Comparison of ENCODE assay signal across 8 cellular contexts in the genomic region with DNA sequence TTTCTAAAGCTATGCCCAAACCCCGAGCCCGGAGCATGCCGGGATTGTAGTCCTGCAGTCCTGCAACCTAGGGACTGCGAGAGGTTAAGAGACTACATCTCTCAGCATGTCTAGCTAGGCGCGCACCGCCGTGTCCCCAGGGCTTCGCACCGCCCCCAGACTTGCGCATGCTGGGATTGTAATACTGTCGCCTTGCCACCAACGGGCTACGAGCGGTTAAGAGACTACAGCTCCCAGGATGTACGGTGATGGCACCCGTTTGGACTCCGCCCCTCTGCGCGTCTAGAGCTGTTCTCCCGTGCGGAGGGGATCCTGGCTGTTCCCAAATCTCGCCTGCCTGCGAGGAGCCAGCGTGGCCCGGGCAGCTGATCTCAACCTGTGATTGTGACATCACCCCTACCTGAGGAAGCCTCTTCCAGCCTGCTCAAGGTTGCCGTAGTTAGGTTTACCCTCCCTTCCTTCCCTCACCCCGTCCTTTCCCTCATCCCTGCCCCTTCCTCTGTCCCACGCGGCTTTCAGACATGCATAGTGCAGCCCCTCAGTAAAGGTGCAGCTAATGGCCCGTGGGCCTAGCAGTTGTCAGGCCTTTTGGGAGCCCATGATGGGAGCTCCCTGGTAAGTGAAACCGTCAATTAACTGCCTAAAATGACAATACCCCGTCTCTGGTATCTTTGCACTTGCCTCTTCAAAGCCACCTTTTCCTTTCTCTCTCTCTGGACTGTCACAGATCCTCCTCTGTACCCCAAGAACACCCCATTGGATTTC. TPM values are rescaled to one million over a fixed set of nuclear protein-coding genes. Genes with fewer than 3 reads are reported as not detected.
A peak's percentile ranks its signal among the peaks of the same experiment; 100 is the strongest.
DNase-seq lines count a peak whose midpoint lies in the region; ATAC-seq and TF ChIP-seq lines count a peak whose summit lies in the region.

No MANE protein-coding gene starts in this region.

- WGBS in right lobe of liver (ENCODE audit: insufficient coverage, low coverage, low lambda C conversion rate, missing lambda C conversion rate), result 8% methylated on average over 19 of the region's 33 CpGs

- peak overlapping the region; percentile 53 to 78 (median 60) for H3K27ac ChIP-seq in right lobe of liver

- peak in 3 of 4 donors; percentile 6 to 42 (median 19) for TF ChIP-seq CTCF in right lobe of liver (IDR thresholded peaks at IDR 0.05)

- H3K4me1 ChIP-seq in right lobe of liver, result peaks cover 0 to 4% (median 0%) of the 10 kb centered on the region in 4 donors

- ATAC-seq in HG02870 (IDR thresholded peaks at IDR 0.05; ENCODE audit: unreplicated experiment), result peak; percentile 98
- peak; percentile 97 to 99 (median 98) for ATAC-seq in right lobe of liver

- H3K36me3 ChIP-seq in right lobe of liver, result no peaks in the 10 kb centered on the region

- intact Hi-C loops in right lobe of liver (cut with DNase I), result no loop called here

- H3K4me3 ChIP-seq in right lobe of liver, result peak overlapping the region; percentile 39 to 68 (median 64)

- TF ChIP-seq POLR2A in GM15510 (IDR thresholded peaks at IDR 0.05; ENCODE audit: borderline replicate concordance, extremely low read depth, insufficient read length), result peak; percentile 45
- TF ChIP-seq POLR2A in right lobe of liver (IDR thresholded peaks at IDR 0.05), result peak; percentile 65

- no peaks in the 10 kb centered on the region for H3K27me3 ChIP-seq in right lobe of liver

- DNase-seq in NCI-H2081 (lab: John Stamatoyannopoulos, UW) (peak; percentile 85 to 94), cerebellar cortex (ENCODE audit: low spot score) (peak; percentile 97), right lobe of liver (peak; percentile 95 to 98 (median 98)), NCI-H1048 (lab: John Stamatoyannopoulos, UW) (no peak)
- DNase-seq in activated CD4-positive, CD25-positive, alpha-beta regulatory T cell treated with anti-CD3 and anti-CD28 coated beads, Interleukin-2, amount 50 U/mL, for 72 hours, result peak; percentile 79
- peak; percentile 87 for DNase-seq in stimulated activated CD8-positive, alpha-beta memory T cell treated with anti-CD3 and anti-CD28 coated beads, Interleukin-12 subunit alpha, Interleukin-12 subunit beta, amount 100 ng/mL, for 1 hour (ENCODE audit: low read depth)

- no peaks in the 10 kb centered on the region for H3K9me3 ChIP-seq in right lobe of liver

RNA-seq across cellular contexts. Expression of a gene that starts 6.3 kb away (rescaled TPM):
- total RNA-seq in right lobe of liver, result 1 to 10 TPM; 3.0 to 6.7 (median 4.1) TPM
